Comparison of ENCODE assay signal across 8 cellular contexts in the genomic region with DNA sequence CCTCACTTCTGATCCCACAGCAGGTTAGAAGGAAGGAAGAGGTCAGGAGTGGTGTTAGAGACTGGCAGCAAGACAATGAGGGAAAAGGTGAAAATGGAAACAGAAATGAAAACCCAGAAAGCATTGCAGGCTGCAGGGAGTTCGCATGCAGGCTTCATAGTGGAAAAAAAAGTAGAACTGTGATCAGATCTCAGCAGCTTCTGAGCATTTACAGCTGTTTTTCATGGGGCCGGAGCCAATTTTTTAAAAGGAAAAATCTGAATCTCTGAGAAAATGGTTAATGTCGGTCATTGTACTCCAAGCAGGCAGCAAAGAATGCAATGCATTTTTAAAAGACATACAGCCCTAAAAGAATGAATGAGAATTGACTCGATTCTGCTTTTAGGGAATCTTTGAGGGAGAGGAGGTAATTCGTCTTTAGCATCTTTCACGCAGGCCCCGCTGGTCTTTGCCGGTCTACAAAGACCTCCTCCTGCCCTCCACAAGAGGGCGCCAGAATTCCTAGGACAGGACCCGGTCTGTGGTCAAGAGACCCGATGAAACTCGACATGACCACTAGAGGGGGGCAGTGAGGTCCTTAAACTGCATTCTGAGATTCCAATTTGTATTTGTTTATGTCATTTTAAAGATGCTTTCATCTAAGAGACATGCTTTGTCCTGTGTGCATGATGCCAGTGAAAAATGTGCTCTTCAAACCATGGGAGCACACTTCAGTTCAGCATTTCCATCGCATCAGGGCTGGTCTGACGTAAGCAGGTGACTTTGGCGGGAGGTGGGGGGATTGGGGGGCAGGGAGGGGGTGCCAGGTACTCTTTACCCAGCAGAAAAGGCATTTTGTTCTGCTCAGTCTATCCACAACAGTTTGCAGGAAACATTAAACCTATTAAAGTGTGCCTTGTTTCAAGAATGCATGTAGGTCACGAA. TPM values are rescaled to one million over a fixed set of nuclear protein-coding genes. Genes with fewer than 3 reads are reported as not detected.
DNase-seq lines count a peak whose midpoint lies in the region; ATAC-seq and TF ChIP-seq lines count a peak whose summit lies in the region.

No MANE protein-coding gene starts in this region.

- no peaks in the 10 kb centered on the region for H3K9me3 ChIP-seq in testis

- 10 to 18% methylated on average over 13 to 16 of the region's 16 CpGs for WGBS in testis, 2 donors

- peak; percentile 77 for DNase-seq in ELF-1 (ENCODE audit: low read depth, low spot score)
- peak; percentile 82 for DNase-seq in H4 (ENCODE audit: low spot score)
- DNase-seq in LoVo (ENCODE audit: low spot score): peak; percentile 86
- peak; percentile 90 for DNase-seq in RWPE1 (ENCODE audit: low spot score)
- DNase-seq in foreskin fibroblast: peak; percentile 69 to 94
- peak; percentile 51 for DNase-seq in occipital lobe (lab: John Stamatoyannopoulos, UW)
- DNase-seq in testis: peak; percentile 94

- ATAC-seq in activated T-helper 17 cell treated with anti-CD3 and anti-CD28 coated beads, Interleukin-2, amount 50 U/mL, for 72 hours (replicated peaks): peak; percentile 97

- CTCF ChIA-PET in RWPE1 (lab: Yijun Ruan, JAX): interaction anchor here (0.6 to 2.0 kb wide), 11 partner anchors 11 to 444 kb away, joined by 3 to 7 read pairs (median 3); no protein-coding TSS in a partner anchor

- TF ChIP-seq POLR2A in testis (IDR thresholded peaks at IDR 0.05): no peak

- POLR2A ChIA-PET in RWPE1 (lab: Yijun Ruan, JAX; ENCODE audit: low non-redundant PET): no interaction called here

- peaks cover 4% of the 10 kb centered on the region for H3K27me3 Mint-ChIP-seq in activated T-helper 17 cell treated with anti-CD3 and anti-CD28 coated beads, Interleukin-2, amount 50 U/mL, for 72 hours

- H3K4me3 Mint-ChIP-seq in activated T-helper 17 cell treated with anti-CD3 and anti-CD28 coated beads, Interleukin-2, amount 50 U/mL, for 72 hours: no peak overlapping the region

- no peaks in the 10 kb centered on the region for H3K36me3 ChIP-seq in testis (ENCODE audit: low read depth, missing control alignments)

- H3K27ac ChIP-seq in RWPE1 (no peak overlapping the region), testis (no peak overlapping the region)

- peaks cover 6% of the 10 kb centered on the region for H3K4me1 ChIP-seq in testis

- H3K36me3 Mint-ChIP-seq in activated T-helper 17 cell treated with anti-CD3 and anti-CD28 coated beads, Interleukin-2, amount 50 U/mL, for 72 hours (ENCODE audit: low read depth): no peaks in the 10 kb centered on the region

- intact Hi-C loops in testis (cut with DNase I; ENCODE audit: low total_unique reads): loop anchor here (10.0 kb wide), 1 partner anchor 420 kb away; no protein-coding TSS in a partner anchor

- H3K9me3 Mint-ChIP-seq in activated T-helper 17 cell treated with anti-CD3 and anti-CD28 coated beads, Interleukin-2, amount 50 U/mL, for 72 hours: no peaks in the 10 kb centered on the region

- H3K27me3 ChIP-seq in testis: no peaks in the 10 kb centered on the region

- TF ChIP-seq CTCF in RWPE1 (conservative IDR thresholded peaks at IDR 0.05; ENCODE audit: low read depth) (peak; percentile 97), foreskin fibroblast (IDR thresholded peaks at IDR 0.05; ENCODE audit: low read depth, low read length) (peak; percentile 100), testis (IDR thresholded peaks at IDR 0.05) (peak; percentile 95 to 99 (median 97))

- H3K4me3 ChIP-seq in foreskin fibroblast (ENCODE audit: low read depth in 1 of 2, low read length in 2 of 2) (no peak overlapping the region), testis (no peak overlapping the region)

- no peak overlapping the region for H3K27ac Mint-ChIP-seq in activated T-helper 17 cell treated with anti-CD3 and anti-CD28 coated beads, Interleukin-2, amount 50 U/mL, for 72 hours

- no peaks in the 10 kb centered on the region for H3K4me1 Mint-ChIP-seq in activated T-helper 17 cell treated with anti-CD3 and anti-CD28 coated beads, Interleukin-2, amount 50 U/mL, for 72 hours

RNA-seq across cellular contexts. Expression of a gene that starts 43.7 kb away (rescaled TPM):
- not detected in 2 replicates for total RNA-seq in H4 (2014; rRNA removed; shearing (Covaris generic))
- not detected for total RNA-seq in activated T-helper 17 cell treated with anti-CD3 and anti-CD28 coated beads, Interleukin-2, amount 50 U/mL, for 72 hours
- total RNA-seq in occipital lobe (not detected), testis (not detected)
- 0.26 TPM for polyA plus RNA-seq in testis (ENCODE audit: insufficient read depth, low read depth, low replicate concordance)
